In genomic region chr12:52171950-52172512, GRCh38 we compare ENCODE assay signal across 8 cellular contexts. TPM values are rescaled to one million over a fixed set of nuclear protein-coding genes. Genes with fewer than 3 reads are reported as not detected.
DNase-seq lines count a peak whose midpoint lies in the region; ATAC-seq, FAIRE-seq and TF ChIP-seq lines count a peak whose summit lies in the region.

No MANE protein-coding gene starts in this region.

- H3K9me2 ChIP-seq in Loucy (replicated peaks; ENCODE audit: low read depth, low read length), result no peaks in the 10 kb centered on the region

- H2BK12ac ChIP-seq in neuronal stem cell (ENCODE audit: low read length), result no peak overlapping the region

- H2BK15ac ChIP-seq in neuronal stem cell (ENCODE audit: low read length), result no peak overlapping the region

- no peak for TF ChIP-seq EP300 in GM12878 (IDR thresholded peaks at IDR 0.05; ENCODE audit: borderline replicate concordance in 1 of 2, control insufficient read depth in 1 of 2, low read depth in 2 of 2, low read length in 2 of 2)

- in situ Hi-C loops in GM12878 (cut with MboI), result no loop called here

- peak overlapping the region; percentile 54 for H2AK5ac ChIP-seq in neuronal stem cell (ENCODE audit: low read depth, low read length)

- no peak overlapping the region for H3K4me3 ChIP-seq in Loucy (ENCODE audit: low read length, poor library complexity, severe bottlenecking)
- no peak overlapping the region for H3K4me3 ChIP-seq in GM12878
- H3K4me3 ChIP-seq in neuronal stem cell (ENCODE audit: low read length in 2 of 2), result no peak overlapping the region

- ATAC-seq in GM12878, result peak; percentile 17; the same call in 1 of the 3 replicates

- intact Hi-C loops in GM12878 (cut with micrococcal nuclease; ENCODE audit: unreplicated experiment), result no loop called here
- intact Hi-C loops in posterior vena cava (cut with DNase I), result no loop called here

- CTCF ChIA-PET in GM12878 (lab: Yijun Ruan, JAX), result interaction anchor here (0.9 to 1.1 kb wide), 3 partner anchors 107 to 155 kb away, joined by 3 to 4 read pairs (median 3); no protein-coding TSS in a partner anchor

- no peak overlapping the region for H3K18ac ChIP-seq in neuronal stem cell (ENCODE audit: low read length)

- H2BK120ac ChIP-seq in neuronal stem cell (ENCODE audit: low read depth, low read length), result no peak overlapping the region

- no peak overlapping the region for H3K14ac ChIP-seq in neuronal stem cell (ENCODE audit: low read length)

- no peak overlapping the region for H3K4ac ChIP-seq in neuronal stem cell (ENCODE audit: low read length)

- H3K79me2 ChIP-seq in Loucy (ENCODE audit: insufficient read depth, low read length) (no peaks in the 10 kb centered on the region), GM12878 (ENCODE audit: control insufficient read depth, insufficient read depth, low read length) (no peaks in the 10 kb centered on the region)

- 40% methylated on average over 10 of the region's 10 CpGs for WGBS in GM12878 (ENCODE audit: insufficient coverage, insufficient replicate concordance, low lambda C conversion rate, missing lambda C conversion rate)
- WGBS in neuronal stem cell (ENCODE audit: extremely low coverage in 2 of 2, insufficient read length in 2 of 2, insufficient replicate concordance in 1 of 2), 2 donors, result no CpG with 5 or more reads among the region's 10 CpGs

- H4K8ac ChIP-seq in neuronal stem cell (ENCODE audit: low read depth, low read length), result peak overlapping the region; percentile 52

- no peaks in the 10 kb centered on the region for H3K79me1 ChIP-seq in neuronal stem cell (ENCODE audit: low read depth, low read length)

- H3K27ac ChIP-seq in GM12878 (ENCODE audit: control insufficient read depth, insufficient read depth), result no peak overlapping the region
- H3K27ac ChIP-seq in neuronal stem cell (replicated peaks; ENCODE audit: low read length), result no peak overlapping the region

- H3K27me3 ChIP-seq in Loucy (ENCODE audit: insufficient read depth, low read length, poor library complexity, severe bottlenecking) (no peaks in the 10 kb centered on the region), GM12878 (replicated peaks in 1 of 2; ENCODE audit: control insufficient read depth in 2 of 2, insufficient read depth in 2 of 2, low read length in 1 of 2) (no peaks in the 10 kb centered on the region), neuronal stem cell (ENCODE audit: control insufficient read depth in 3 of 3, insufficient read depth in 3 of 3, low read depth in 1 of 3, low read length in 3 of 3) (peaks cover 0 to 10% (median 0%) of the 10 kb centered on the region in 3 experiments)

- DNase-seq in NCI-H1417 (lab: John Stamatoyannopoulos, UW), result peak in 2 of 3 experiments; percentile 18 to 39
- DNase-seq in NCI-H1417 treated with DMSO at 0.1 percent for 48 hours (lab: John Stamatoyannopoulos, UW), result no peak
- no peak for DNase-seq in GM12878 (ENCODE audit: low read depth, low spot score)
- DNase-seq in neuronal stem cell (ENCODE audit: low spot score), result no peak
- no peak for DNase-seq in posterior vena cava (ENCODE audit: low spot score)
- no peak for DNase-seq in occipital lobe (lab: John Stamatoyannopoulos, UW)
- DNase-seq in activated CD4-positive, CD25-positive, alpha-beta regulatory T cell treated with anti-CD3 and anti-CD28 coated beads, Interleukin-2, amount 50 U/mL, for 72 hours, result no peak

- no TSS peak for BruUV-seq in GM12878 (replicated peaks; lab: Mats Ljungman, UMichigan)

- 0 out of 2 replicates have a peak, but pooled peaks have one; percentile 3 for TF ChIP-seq RAD21 in GM12878 (IDR thresholded peaks at IDR 0.05; ENCODE audit: insufficient read depth, low read depth, low read length)

- H2BK5ac ChIP-seq in neuronal stem cell (ENCODE audit: low read length), result no peak overlapping the region

- TF ChIP-seq CTCF in Loucy (conservative IDR thresholded peaks at IDR 0.05; ENCODE audit: low read length), result peak; percentile 59
- TF ChIP-seq CTCF in GM12878 (IDR thresholded peaks at IDR 0.05 in 2 of 3, conservative IDR thresholded peaks at IDR 0.05 in 1 of 3; ENCODE audit: control insufficient read depth in 2 of 3, extremely low read depth in 1 of 3, insufficient read depth in 1 of 3, low read depth in 3 of 3, low read length in 3 of 3), result peak; percentile 20 to 28 (median 25); a peak in 5 of 6 replicates

- TF ChIP-seq POLR2A in GM12878 (IDR thresholded peaks at IDR 0.05; ENCODE audit: low read depth, low read length), result no peak

- H3K4me1 ChIP-seq in Loucy (ENCODE audit: insufficient read depth, low read length, poor library complexity, severe bottlenecking) (peaks cover 3% of the 10 kb centered on the region), GM12878 (ENCODE audit: control insufficient read depth, insufficient read depth, low read length) (peaks cover 6% of the 10 kb centered on the region), neuronal stem cell (ENCODE audit: control insufficient read depth in 2 of 2, insufficient read depth in 1 of 2, low read depth in 1 of 2, low read length in 2 of 2) (peaks cover 1 to 7% of the 10 kb centered on the region in 2 donors)

- H4K20me1 ChIP-seq in Loucy (ENCODE audit: insufficient read depth, low read length, poor library complexity, severe bottlenecking) (no peaks in the 10 kb centered on the region), GM12878 (ENCODE audit: control insufficient read depth, insufficient read depth) (no peaks in the 10 kb centered on the region)

- POLR2A ChIA-PET in GM12878 (lab: Charles Lee), result no interaction called here

- H4K91ac ChIP-seq in neuronal stem cell (ENCODE audit: low read depth, low read length, poor library complexity), result no peak overlapping the region

- no peaks in the 10 kb centered on the region for H3K36me3 ChIP-seq in Loucy (ENCODE audit: insufficient read depth, low read length)
- no peaks in the 10 kb centered on the region for H3K36me3 ChIP-seq in GM12878 (ENCODE audit: control insufficient read depth in 2 of 2, insufficient read depth in 2 of 2, low read length in 1 of 2)
- no peaks in the 10 kb centered on the region for H3K36me3 ChIP-seq in neuronal stem cell (replicated peaks in 1 of 2; ENCODE audit: control insufficient read depth in 2 of 2, insufficient read depth in 2 of 2, low read length in 2 of 2)

- RAD21 ChIA-PET in GM12878 (lab: Charles Lee; ENCODE audit: unreplicated experiment), result no interaction called here

- SMC1A ChIA-PET in GM12878 (lab: Charles Lee; ENCODE audit: uncharacterized antibody, unreplicated experiment), result no interaction called here

- H3K9ac ChIP-seq in Loucy (ENCODE audit: low read depth, low read length, poor library complexity, severe bottlenecking), result no peak overlapping the region
- H3K9ac ChIP-seq in GM12878 (ENCODE audit: control insufficient read depth, insufficient read depth, low read length), result no peak overlapping the region
- no peak overlapping the region for H3K9ac ChIP-seq in neuronal stem cell (ENCODE audit: low read depth, low read length, poor library complexity)

- H3F3A ChIP-seq in Loucy (ENCODE audit: low read depth), result no peaks in the 10 kb centered on the region

- no peak overlapping the region for H3K23ac ChIP-seq in neuronal stem cell (ENCODE audit: low read depth, low read length, poor library complexity)

- H3K4me2 ChIP-seq in Loucy (ENCODE audit: low read depth, low read length, poor library complexity, severe bottlenecking) (no peak overlapping the region), GM12878 (ENCODE audit: control insufficient read depth, insufficient read depth) (no peak overlapping the region), neuronal stem cell (ENCODE audit: insufficient read depth, low read length, poor library complexity, severe bottlenecking) (no peak overlapping the region)

- no peak for FAIRE-seq in GM12878 (lab: Jason Lieb, UNC)

- H2AFZ ChIP-seq in Loucy (ENCODE audit: low read length) (no peak overlapping the region), GM12878 (ENCODE audit: control insufficient read depth, low read depth, low read length) (no peak overlapping the region), neuronal stem cell (ENCODE audit: low read length) (no peak overlapping the region)

- H3K9me3 ChIP-seq in Loucy (ENCODE audit: insufficient read depth, low read depth, low read length) (no peaks in the 10 kb centered on the region), GM12878 (replicated peaks; ENCODE audit: control insufficient read depth, insufficient read depth, low read length) (no peaks in the 10 kb centered on the region), neuronal stem cell (replicated peaks in 1 of 2; ENCODE audit: control insufficient read depth in 2 of 2, insufficient read depth in 1 of 2, low read depth in 1 of 2, low read length in 2 of 2) (no peaks in the 10 kb centered on the region)

TF ChIP-seq in GM12878, 131 proteins besides CTCF, POLR2A, EP300 and RAD21:
- TF ChIP-seq MEF2B (IDR thresholded peaks at IDR 0.05; ENCODE audit: partially characterized antibody, poor library complexity, severe bottlenecking), result no peak
- no peak for TF ChIP-seq ATF7 (IDR thresholded peaks at IDR 0.05; ENCODE audit: low read depth)
- no peak for TF ChIP-seq CREB1 (IDR thresholded peaks at IDR 0.05; ENCODE audit: low read depth)

RNA-seq across cellular contexts. Expression of gene KRT80, which starts 19.8 kb away (rescaled TPM):
- not detected in 2 replicates for total RNA-seq in GM12878 (2013; cell fraction: nucleolus; rRNA removed)
- not detected in 2 replicates for total RNA-seq in GM12878 (2014; rRNA removed)
- total RNA-seq in GM12878 (2014; rRNA removed; fragmentation: Illumina TruSeq; extraction: Trizol), result not detected in 2 replicates
- 0.05 TPM in 1 of 2 replicates, not detected in the other for total RNA-seq in GM12878 (2021)
- polyA plus RNA-seq in GM12878 (2011; ENCODE audit: low read depth), result not detected
- 0.01 TPM in 1 of 2 replicates, not detected in the other for polyA plus RNA-seq in GM12878 (2011; rRNA removed)
- 0.02 TPM in 1 of 2 replicates, not detected in the other for polyA plus RNA-seq in GM12878 (2011; cell fraction: cytosol; rRNA removed)
- 0.03 TPM in 1 of 2 replicates, not detected in the other for polyA plus RNA-seq in GM12878 (2011; cell fraction: nucleus; rRNA removed)
- polyA plus RNA-seq in GM12878 (2012), result not detected in 2 replicates
- polyA plus RNA-seq in GM12878 (2014; fragmentation: Illumina TruSeq; extraction: Trizol), result not detected in 2 replicates
- polyA plus RNA-seq in GM12878 (2014; fragmentation: Nextera tagmentation; extraction: Ambion mirVana), result not detected
- not detected in 2 replicates for polyA plus RNA-seq in GM12878 (2014; rRNA removed)
- not detected for polyA plus RNA-seq in GM12878 (2016; fragmentation: Nextera tagmentation; extraction: Ambion mirVana)
- not detected in 2 replicates for polyA minus RNA-seq in GM12878 (2011; rRNA and poly(A)+ RNA removed)
- 0.62 and 0.94 TPM in 2 replicates for polyA minus RNA-seq in GM12878 (2011; cell fraction: cytosol; rRNA and poly(A)+ RNA removed)
- polyA minus RNA-seq in GM12878 (2011; cell fraction: nucleus; rRNA and poly(A)+ RNA removed), result 0.12 and 0.19 TPM in 2 replicates
- polyA plus RNA-seq in neuronal stem cell (2013, experiment 1 of 2), result 0.07 TPM
- polyA plus RNA-seq in neuronal stem cell (2013, experiment 2 of 2), result 0.07 TPM
- under 1 TPM; 0.19 to 0.48 TPM for total RNA-seq in posterior vena cava
- total RNA-seq in occipital lobe, result not detected

Comparison
In these comparisons a context has a peak if more than half of its experiments do, and no peak if none do; other contexts are left out.
1. DNase-seq: peak in NCI-H1417 (2 of 3); none in NCI-H1417 treated with DMSO at 0.1 percent for 48 hours (single experiment), GM12878 (single experiment), neuronal stem cell (single experiment), posterior vena cava (single experiment), occipital lobe (single experiment) and activated CD4-positive, CD25-positive, alpha-beta regulatory T cell treated with anti-CD3 and anti-CD28 coated beads, Interleukin-2, amount 50 U/mL, for 72 hours (single experiment).